In genomic region chr19:57452307-57452706, GRCh38 we compare ENCODE assay signal across 18 cellular contexts. TPM values are rescaled to one million over a fixed set of nuclear protein-coding genes. Genes with fewer than 3 reads are reported as not detected.
DNase-seq lines count a peak whose midpoint lies in the region; ATAC-seq, FAIRE-seq and TF ChIP-seq lines count a peak whose summit lies in the region.
"Had no signal": no experiment of that assay in that cellular context is flagged by ENCODE, and none has a peak within 500 bp of the region (broad histone marks: within the 10 kb centered on the region; RNA-seq: fewer than 3 reads in every experiment).

No MANE protein-coding gene starts in this region.

- no peak overlapping the region for H4K91ac ChIP-seq in H1 (replicated peaks; ENCODE audit: insufficient read length, low read length)

- no peak overlapping the region for H3K56ac ChIP-seq in H1 (replicated peaks; ENCODE audit: insufficient read length, low read depth, low read length)

- no peak overlapping the region for H3K4ac ChIP-seq in H1 (replicated peaks; ENCODE audit: insufficient read length, low read depth, low read length)

- H3K4me1 ChIP-seq in H1 (replicated peaks in 1 of 4; ENCODE audit: control insufficient read depth in 3 of 4, insufficient read depth in 4 of 4, low read length in 3 of 4), result no peaks in the 10 kb centered on the region

- no peaks in the 10 kb centered on the region for H3K23me2 ChIP-seq in H1 (ENCODE audit: low read depth, low read length)

- H3K9me3 ChIP-seq in H1 (ENCODE audit: insufficient read depth in 2 of 2, low read depth in 1 of 2, low read length in 1 of 2), result no peaks in the 10 kb centered on the region

- H3K18ac ChIP-seq in H1 (ENCODE audit: extremely low read depth, low read length), result no peak overlapping the region

- TF ChIP-seq POLR2A in H1 (IDR thresholded peaks at IDR 0.05; ENCODE audit: control extremely low read depth in 1 of 2, low read depth in 2 of 2, low read length in 2 of 2), result no peak

- POLR2A ChIA-PET in H1 (lab: Charles Lee; ENCODE audit: partially characterized antibody), result no interaction called here

- H2BK120ac ChIP-seq in H1 (replicated peaks; ENCODE audit: low read depth, low read length), result no peak overlapping the region

- no peak overlapping the region for H3K27ac ChIP-seq in H1 (ENCODE audit: low read depth, low read length)

- no peak for ATAC-seq in left lobe of liver
- ATAC-seq in HG03457 (IDR thresholded peaks at IDR 0.05; ENCODE audit: unreplicated experiment), result no peak

- CTCF ChIA-PET in H1 (lab: Charles Lee; ENCODE audit: partially characterized antibody), result no interaction called here

- no peak overlapping the region for H3K9ac ChIP-seq in H1 (replicated peaks in 1 of 4; ENCODE audit: extremely low read depth in 1 of 4, low read depth in 3 of 4, low read length in 3 of 4)

- H2AFZ ChIP-seq in H1 (ENCODE audit: low read length), result no peak overlapping the region

- H4K5ac ChIP-seq in H1 (ENCODE audit: insufficient read length, low read depth, low read length), result no peak overlapping the region

- DNase-seq in H1 (ENCODE audit: low read depth in 1 of 2, low spot score in 2 of 2), result no peak
- DNase-seq in left lobe of liver (ENCODE audit: low spot score), result no peak
- DNase-seq: C1 segment of cervical spinal cord; Calu3; CD4-positive, alpha-beta memory T cell; COR-L47; DMS53; DMS79 treated with DMSO at 0.1 percent for 48 hours; GF-D8; GOT3; H7; HCEC 1CT had no signal

- 0 out of 2 replicates have a peak, but pooled peaks cover 2% of the 10 kb centered on the region for H3K79me1 ChIP-seq in H1 (ENCODE audit: low read depth, low read length)

- H3K79me2 ChIP-seq in H1 (ENCODE audit: control insufficient read depth in 1 of 2, insufficient read depth in 2 of 2, low read length in 2 of 2), result no peaks in the 10 kb centered on the region

- TF ChIP-seq EP300 in Ishikawa (IDR thresholded peaks at IDR 0.05; ENCODE audit: borderline replicate concordance) (no peak), H1 (IDR thresholded peaks at IDR 0.05; ENCODE audit: borderline replicate concordance in 1 of 2, low read depth in 2 of 2, low read length in 2 of 2) (no peak)

- 79% methylated on average over 3 of the region's 3 CpGs; no CpG with 5 or more reads in 1 of the 2 experiments for WGBS in H1 (ENCODE audit: extremely low coverage in 1 of 2, insufficient coverage in 1 of 2, insufficient read length in 1 of 2, insufficient replicate concordance in 2 of 2, low coverage in 1 of 2, low lambda C conversion rate in 2 of 2, missing lambda C conversion rate in 1 of 2), 2 experiments

- no peak overlapping the region for H2AK5ac ChIP-seq in H1 (ENCODE audit: low read depth, low read length)

- H3K4me2 ChIP-seq in H1 (ENCODE audit: insufficient read depth in 1 of 2, low read depth in 2 of 2, low read length in 2 of 2), result no peak overlapping the region

- no peak overlapping the region for H3K4me3 ChIP-seq in H1 (ENCODE audit: extremely low read depth in 1 of 4, insufficient read depth in 2 of 4, low read depth in 3 of 4, low read length in 4 of 4)

- no peak overlapping the region for H2BK5ac ChIP-seq in H1 (ENCODE audit: low read depth, low read length)

- H3K14ac ChIP-seq in H1 (ENCODE audit: insufficient read length), result no peak overlapping the region

- no peak overlapping the region for H2BK12ac ChIP-seq in H1 (ENCODE audit: low read depth, low read length)

- H4K20me1 ChIP-seq in H1 (replicated peaks in 1 of 2; ENCODE audit: control insufficient read depth in 1 of 2, insufficient read depth in 2 of 2, low read length in 2 of 2), result no peaks in the 10 kb centered on the region

- H3K27me3 ChIP-seq in H1 (replicated peaks in 1 of 4; ENCODE audit: control insufficient read depth in 3 of 4, extremely low read depth in 1 of 4, insufficient read depth in 3 of 4, low read length in 3 of 4), result no peaks in the 10 kb centered on the region

- FAIRE-seq in H1 (lab: Jason Lieb, UNC), result no peak
- FAIRE-seq: GM12891, GM18507 had no signal

- H3K36me3 ChIP-seq in H1 (ENCODE audit: control insufficient read depth in 2 of 4, insufficient read depth in 4 of 4, low read length in 3 of 4), result no peaks in the 10 kb centered on the region

- H3K23ac ChIP-seq in H1 (ENCODE audit: insufficient read length), result no peak overlapping the region

- no peak overlapping the region for H2BK15ac ChIP-seq in H1 (ENCODE audit: low read length)

- no peak for TF ChIP-seq CTCF in H1 (IDR thresholded peaks at IDR 0.05; ENCODE audit: control extremely low read depth in 1 of 3, insufficient read depth in 1 of 3, low read depth in 1 of 3, low read length in 3 of 3)

- H2BK20ac ChIP-seq in H1 (ENCODE audit: low read length), result no peak overlapping the region

- H4K8ac ChIP-seq in H1 (ENCODE audit: extremely low read depth, insufficient read depth, low read length), result no peak overlapping the region

- TF ChIP-seq RAD21 in Ishikawa (IDR thresholded peaks at IDR 0.05; ENCODE audit: low read depth) (no peak), H1 (IDR thresholded peaks at IDR 0.05 in 1 of 2, conservative IDR thresholded peaks at IDR 0.05 in 1 of 2; ENCODE audit: low read depth in 2 of 2, low read length in 2 of 2) (no peak)

TF ChIP-seq in Ishikawa, 13 proteins besides CTCF, POLR2A, EP300 and RAD21:
- no peak for TF ChIP-seq TCF12 (IDR thresholded peaks at IDR 0.05; ENCODE audit: low read depth)
- peak; percentile 52; the same call in 1 of the 2 replicates for TF ChIP-seq CEBPB (IDR thresholded peaks at IDR 0.05)

TF ChIP-seq in H1, 55 proteins besides CTCF, POLR2A, EP300 and RAD21:
- TF ChIP-seq HDAC6 (IDR thresholded peaks at IDR 0.05; ENCODE audit: low read depth, low read length) (no peak), CEBPB (IDR thresholded peaks at IDR 0.05; ENCODE audit: low read depth, low read length) (peak; percentile 45; the same call in 1 of the 2 replicates)

RNA-seq across cellular contexts. Expression of gene VN1R1, which starts 4.6 kb away (rescaled TPM):
- 1.4 and 1.8 TPM in 2 replicates for total RNA-seq in H1 (2021; fragmentation: NEBNext Ultra II Directional; extraction: Animal tissue kit (Norgen Biotek cat#: 25700))
- 0.57 and 0.71 TPM in 2 replicates for polyA plus RNA-seq in H1 (2011; rRNA removed)
- 0.88 TPM for polyA plus RNA-seq in H1 (2011; cell fraction: cytosol; rRNA removed)
- 1.3 TPM for polyA plus RNA-seq in H1 (2011; cell fraction: nucleus; rRNA removed)
- polyA plus RNA-seq in H1 (2012, experiment 1 of 2), result 1.2 to 2.4 TPM (median 1.7 TPM) in 4 replicates
- polyA plus RNA-seq in H1 (2012, experiment 2 of 2), result 0.28 TPM
- polyA plus RNA-seq in H1 (2013, experiment 1 of 2), result 1.5 TPM
- polyA plus RNA-seq in H1 (2013, experiment 2 of 2), result 1.3 TPM
- 1.9 TPM in 2 replicates for polyA minus RNA-seq in H1 (2011; rRNA and poly(A)+ RNA removed)
- polyA minus RNA-seq in H1 (2011; cell fraction: cytosol; rRNA and poly(A)+ RNA removed), result not detected
- polyA minus RNA-seq in H1 (2011; cell fraction: nucleus; rRNA and poly(A)+ RNA removed), result 2.1 TPM
- total RNA-seq in left lobe of liver, result 0.43 TPM
- total RNA-seq: Daoy, G401, H7 had no signal
- polyA plus RNA-seq: CD4-positive, alpha-beta memory T cell had no signal

RNA-seq across cellular contexts. Expression of gene ZNF749, which starts 17.2 kb away (rescaled TPM):
- 24.4 and 30.3 TPM in 2 replicates for total RNA-seq in H1 (2021; fragmentation: NEBNext Ultra II Directional; extraction: Animal tissue kit (Norgen Biotek cat#: 25700))
- polyA plus RNA-seq in H1 (2011; rRNA removed), result 15.2 and 20.4 TPM in 2 replicates
- polyA plus RNA-seq in H1 (2011; cell fraction: cytosol; rRNA removed), result 19.3 TPM
- 26.8 TPM for polyA plus RNA-seq in H1 (2011; cell fraction: nucleus; rRNA removed)
- polyA plus RNA-seq in H1 (2012, experiment 1 of 2), result 17.4 to 18.3 TPM (median 18.1 TPM) in 4 replicates
- 13.4 TPM for polyA plus RNA-seq in H1 (2012, experiment 2 of 2)
- polyA plus RNA-seq in H1 (2013, experiment 1 of 2), result 26.0 TPM
- polyA plus RNA-seq in H1 (2013, experiment 2 of 2), result 26.6 TPM
- 30.4 and 45.7 TPM in 2 replicates for polyA minus RNA-seq in H1 (2011; rRNA and poly(A)+ RNA removed)
- polyA minus RNA-seq in H1 (2011; cell fraction: cytosol; rRNA and poly(A)+ RNA removed), result 20.7 TPM
- 35.9 TPM for polyA minus RNA-seq in H1 (2011; cell fraction: nucleus; rRNA and poly(A)+ RNA removed)
- 3.1 TPM for total RNA-seq in left lobe of liver

RNA-seq across cellular contexts. Expression of gene ZNF772, which starts 25.1 kb away (rescaled TPM):
- total RNA-seq in H1 (2021; fragmentation: NEBNext Ultra II Directional; extraction: Animal tissue kit (Norgen Biotek cat#: 25700)), result 15.2 and 15.7 TPM in 2 replicates
- polyA plus RNA-seq in H1 (2011; rRNA removed), result 4.0 and 4.6 TPM in 2 replicates
- 7.5 TPM for polyA plus RNA-seq in H1 (2011; cell fraction: cytosol; rRNA removed)
- polyA plus RNA-seq in H1 (2011; cell fraction: nucleus; rRNA removed), result 10.2 TPM
- polyA plus RNA-seq in H1 (2012, experiment 1 of 2), result 6.6 to 8.3 TPM (median 7.3 TPM) in 4 replicates
- 0.62 TPM for polyA plus RNA-seq in H1 (2012, experiment 2 of 2)
- 8.4 TPM for polyA plus RNA-seq in H1 (2013, experiment 1 of 2)
- polyA plus RNA-seq in H1 (2013, experiment 2 of 2), result 7.8 TPM
- polyA minus RNA-seq in H1 (2011; rRNA and poly(A)+ RNA removed), result 24.0 and 36.0 TPM in 2 replicates
- polyA minus RNA-seq in H1 (2011; cell fraction: cytosol; rRNA and poly(A)+ RNA removed), result 15.3 TPM
- polyA minus RNA-seq in H1 (2011; cell fraction: nucleus; rRNA and poly(A)+ RNA removed), result 25.1 TPM
- 3.6 TPM for total RNA-seq in left lobe of liver

RNA-seq across cellular contexts. Expression of gene ZNF419, which starts 35.2 kb away (rescaled TPM):
- 10.0 and 11.9 TPM in 2 replicates for total RNA-seq in H1 (2021; fragmentation: NEBNext Ultra II Directional; extraction: Animal tissue kit (Norgen Biotek cat#: 25700))
- polyA plus RNA-seq in H1 (2011; rRNA removed), result 5.8 and 8.7 TPM in 2 replicates
- 6.7 TPM for polyA plus RNA-seq in H1 (2011; cell fraction: cytosol; rRNA removed)
- polyA plus RNA-seq in H1 (2011; cell fraction: nucleus; rRNA removed), result 9.6 TPM
- polyA plus RNA-seq in H1 (2012, experiment 1 of 2), result 6.3 to 9.5 TPM (median 7.6 TPM) in 4 replicates
- polyA plus RNA-seq in H1 (2012, experiment 2 of 2), result 1.5 TPM
- polyA plus RNA-seq in H1 (2013, experiment 1 of 2), result 6.2 TPM
- 6.2 TPM for polyA plus RNA-seq in H1 (2013, experiment 2 of 2)
- polyA minus RNA-seq in H1 (2011; rRNA and poly(A)+ RNA removed), result 8.6 and 9.4 TPM in 2 replicates
- 7.0 TPM for polyA minus RNA-seq in H1 (2011; cell fraction: cytosol; rRNA and poly(A)+ RNA removed)
- polyA minus RNA-seq in H1 (2011; cell fraction: nucleus; rRNA and poly(A)+ RNA removed), result 9.5 TPM
- 3.5 TPM for total RNA-seq in left lobe of liver

RNA-seq across cellular contexts. Expression of gene ZNF17, which starts 41.3 kb away (rescaled TPM):
- total RNA-seq in H1 (2021; fragmentation: NEBNext Ultra II Directional; extraction: Animal tissue kit (Norgen Biotek cat#: 25700)), result 7.9 and 10.2 TPM in 2 replicates
- 3.8 and 3.9 TPM in 2 replicates for polyA plus RNA-seq in H1 (2011; rRNA removed)
- 6.5 TPM for polyA plus RNA-seq in H1 (2011; cell fraction: cytosol; rRNA removed)
- polyA plus RNA-seq in H1 (2011; cell fraction: nucleus; rRNA removed), result 6.3 TPM
- polyA plus RNA-seq in H1 (2012, experiment 1 of 2), result 4.2 to 6.3 TPM (median 5.8 TPM) in 4 replicates
- polyA plus RNA-seq in H1 (2012, experiment 2 of 2), result 1.1 TPM
- polyA plus RNA-seq in H1 (2013, experiment 1 of 2), result 5.3 TPM
- polyA plus RNA-seq in H1 (2013, experiment 2 of 2), result 4.4 TPM
- 13.0 and 20.9 TPM in 2 replicates for polyA minus RNA-seq in H1 (2011; rRNA and poly(A)+ RNA removed)
- 4.9 TPM for polyA minus RNA-seq in H1 (2011; cell fraction: cytosol; rRNA and poly(A)+ RNA removed)
- 18.9 TPM for polyA minus RNA-seq in H1 (2011; cell fraction: nucleus; rRNA and poly(A)+ RNA removed)
- 4.6 TPM for total RNA-seq in left lobe of liver
